ENCODE assay signal across 13 cellular contexts in the genomic region with DNA sequence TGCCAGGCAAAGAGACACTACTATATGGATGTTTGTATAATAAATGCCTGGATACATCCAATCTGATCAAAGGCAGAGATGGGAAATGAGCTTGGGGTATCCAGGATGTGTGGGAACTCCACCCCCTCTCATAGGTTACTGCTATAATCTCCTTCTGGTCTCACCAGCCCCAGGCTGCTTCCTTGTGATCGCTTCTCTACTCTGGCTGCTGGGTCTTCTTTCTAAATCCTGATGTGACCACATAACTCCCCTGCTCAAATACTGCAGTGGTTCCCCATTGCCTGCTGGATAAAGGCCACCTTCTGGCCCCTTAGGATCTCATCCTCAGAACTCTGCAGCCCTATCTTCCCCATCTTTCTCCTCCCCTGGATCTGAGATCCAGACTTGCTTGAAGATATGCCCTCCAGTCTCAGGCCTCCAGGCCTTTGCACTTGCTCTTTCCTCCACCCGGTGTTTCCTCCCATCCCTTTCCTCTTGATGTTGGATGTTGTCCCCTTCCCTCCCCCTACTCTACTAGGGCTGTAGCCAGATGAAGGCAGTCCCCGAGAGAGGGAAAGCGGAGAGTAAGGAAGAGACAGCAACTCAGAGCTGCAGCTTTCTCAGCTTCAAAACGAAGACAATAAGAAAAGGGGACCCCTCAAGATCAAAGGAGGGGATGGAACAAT. TPM values are rescaled to one million over a fixed set of nuclear protein-coding genes. Genes with fewer than 3 reads are reported as not detected.
DNase-seq lines count a peak whose midpoint lies in the region; ATAC-seq and TF ChIP-seq lines count a peak whose summit lies in the region.
"Had no signal": no experiment of that assay in that cellular context is flagged by ENCODE, and none has a peak within 500 bp of the region (broad histone marks: within the 10 kb centered on the region; RNA-seq: fewer than 3 reads in every experiment).

No MANE protein-coding gene starts in this region.

- peaks cover 57% of the 10 kb centered on the region for H3K27me3 Mint-ChIP-seq in activated T-helper 17 cell treated with anti-CD3 and anti-CD28 coated beads, Interleukin-2, amount 50 U/mL, for 72 hours
- H3K27me3 Mint-ChIP-seq in mesothelial cell of epicardium (ENCODE audit: low read depth) = peaks cover 85% of the 10 kb centered on the region

- H3K9me3 Mint-ChIP-seq in activated T-helper 17 cell treated with anti-CD3 and anti-CD28 coated beads, Interleukin-2, amount 50 U/mL, for 72 hours = peaks cover 3% of the 10 kb centered on the region
- H3K9me3 Mint-ChIP-seq in mesothelial cell of epicardium = no peaks in the 10 kb centered on the region

- TF ChIP-seq CTCF in GM10266 (IDR thresholded peaks at IDR 0.05; ENCODE audit: control insufficient read depth, insufficient read depth, low read depth, missing control alignments) (no peak), mesothelial cell of epicardium (IDR thresholded peaks at IDR 0.05; ENCODE audit: unreplicated experiment) (no peak)

- peaks cover 4% of the 10 kb centered on the region for H3K4me1 Mint-ChIP-seq in activated T-helper 17 cell treated with anti-CD3 and anti-CD28 coated beads, Interleukin-2, amount 50 U/mL, for 72 hours
- H3K4me1 Mint-ChIP-seq in mesothelial cell of epicardium = peaks cover 6% of the 10 kb centered on the region

- peak overlapping the region; percentile 44 for H3K4me3 Mint-ChIP-seq in activated T-helper 17 cell treated with anti-CD3 and anti-CD28 coated beads, Interleukin-2, amount 50 U/mL, for 72 hours
- H3K4me3 Mint-ChIP-seq in mesothelial cell of epicardium = peak overlapping the region; percentile 45

- H3K27ac Mint-ChIP-seq in activated T-helper 17 cell treated with anti-CD3 and anti-CD28 coated beads, Interleukin-2, amount 50 U/mL, for 72 hours = no peak overlapping the region
- no peak overlapping the region for H3K27ac Mint-ChIP-seq in mesothelial cell of epicardium

- no peaks in the 10 kb centered on the region for H3K36me3 Mint-ChIP-seq in activated T-helper 17 cell treated with anti-CD3 and anti-CD28 coated beads, Interleukin-2, amount 50 U/mL, for 72 hours (ENCODE audit: low read depth)
- no peaks in the 10 kb centered on the region for H3K36me3 Mint-ChIP-seq in mesothelial cell of epicardium

- ATAC-seq in activated T-helper 17 cell treated with anti-CD3 and anti-CD28 coated beads, Interleukin-2, amount 50 U/mL, for 72 hours (replicated peaks) = no peak
- no peak for ATAC-seq in HG03457 (IDR thresholded peaks at IDR 0.05; ENCODE audit: unreplicated experiment)

- DNase-seq in DMS79 treated with DMSO at 0.1 percent for 48 hours (lab: John Stamatoyannopoulos, UW) (peak; percentile 66), DMS79 (lab: John Stamatoyannopoulos, UW) (no peak), GM10266 (ENCODE audit: extremely low spot score) (peak; percentile 21), mesothelial cell of epicardium (ENCODE audit: low spot score in 2 of 2, unreplicated experiment in 2 of 2) (no peak), NCI-H1694 treated with DMSO at 0.1 percent for 48 hours (lab: John Stamatoyannopoulos, UW) (no peak)
- no peak for DNase-seq in stimulated activated CD4-positive, alpha-beta T cell treated with anti-CD3 and anti-CD28 coated beads, Interleukin-4, amount 100 ng/mL, for 4 hours
- DNase-seq: 8988T, NCI-H2081 treated with DMSO at 0.1 percent for 48 hours, tibial artery had no signal

RNA-seq across cellular contexts. Expression of gene XKR7, which starts 0.8 kb away (rescaled TPM):
- under 1 TPM; 0.03 to 0.04 TPM for total RNA-seq in activated T-helper 17 cell treated with anti-CD3 and anti-CD28 coated beads, Interleukin-2, amount 50 U/mL, for 72 hours
- 0.25 to 0.32 TPM (median 0.29 TPM) in 3 replicates for total RNA-seq in mesothelial cell of epicardium
- total RNA-seq: pulmonary artery endothelial cell, SJSA1 had no signal

RNA-seq across cellular contexts. Expression of gene PDRG1, which starts 15.3 kb away (rescaled TPM):
- total RNA-seq in activated T-helper 17 cell treated with anti-CD3 and anti-CD28 coated beads, Interleukin-2, amount 50 U/mL, for 72 hours = 10 to 100 TPM; 13.1 to 19.1 TPM
- 16.2 to 17.9 TPM (median 16.3 TPM) in 3 replicates for total RNA-seq in mesothelial cell of epicardium

RNA-seq across cellular contexts. Expression of gene CCM2L, which starts 43.1 kb away (rescaled TPM):
- not detected for total RNA-seq in activated T-helper 17 cell treated with anti-CD3 and anti-CD28 coated beads, Interleukin-2, amount 50 U/mL, for 72 hours
- 0.16 to 0.38 TPM in 2 of 3 replicates, not detected in the other for total RNA-seq in mesothelial cell of epicardium
- total RNA-seq: SJSA1 had no signal

Comparison
In these comparisons a context has a peak if more than half of its experiments do, and no peak if none do; other contexts are left out.
1. DNase-seq: peak in DMS79 treated with DMSO at 0.1 percent for 48 hours (single experiment) and GM10266 (single experiment); none in DMS79 (single experiment), mesothelial cell of epicardium (0 of 2), stimulated activated CD4-positive, alpha-beta T cell treated with anti-CD3 and anti-CD28 coated beads, Interleukin-4, amount 100 ng/mL, for 4 hours (0 of 2) and NCI-H1694 treated with DMSO at 0.1 percent for 48 hours (single experiment).